ENCODE assay signal across 8 cellular contexts in the genomic region with DNA sequence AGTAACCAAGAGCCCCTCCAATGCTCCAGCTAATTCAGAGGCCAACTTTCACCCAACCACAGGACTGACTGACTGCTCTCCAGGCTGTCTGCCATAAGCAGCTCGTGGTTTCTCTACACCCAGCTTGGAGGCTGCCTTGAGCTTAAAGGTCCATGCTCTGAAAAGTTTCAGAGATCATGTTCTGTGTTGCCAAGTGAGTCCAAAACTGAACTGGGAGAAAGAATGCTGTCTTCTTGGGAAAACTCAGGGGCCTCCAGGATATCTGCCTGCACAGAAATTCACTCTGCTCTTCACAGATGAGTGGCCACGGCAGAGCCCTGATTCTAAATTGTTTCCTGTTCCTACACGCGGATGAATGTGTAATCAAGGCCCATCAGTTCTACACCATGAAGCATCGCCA. TPM values are rescaled to one million over a fixed set of nuclear protein-coding genes. Genes with fewer than 3 reads are reported as not detected.
A peak's percentile ranks its signal among the peaks of the same experiment; 100 is the strongest.
DNase-seq lines count a peak whose midpoint lies in the region; ATAC-seq, FAIRE-seq and TF ChIP-seq lines count a peak whose summit lies in the region.

No MANE protein-coding gene starts in this region.

- H3K4me3 ChIP-seq in Karpas-422 (ENCODE audit: low read length) = no peak overlapping the region

- H3K27me3 Mint-ChIP-seq in CD14-positive monocyte (ENCODE audit: low read depth in 3 of 3) (peaks cover 0 to 2% (median 0%) of the 10 kb centered on the region in 3 donors), chondrocyte (ENCODE audit: low read depth) (no peaks in the 10 kb centered on the region), natural killer cell (ENCODE audit: low read depth in 2 of 2) (no peaks in the 10 kb centered on the region)

- no peaks in the 10 kb centered on the region; the same call in 1 of the 2 replicates for H3K79me2 ChIP-seq in Karpas-422 (ENCODE audit: low read length)

- FAIRE-seq in D721Med (lab: Jason Lieb, UNC) = no peak

- H3K27ac ChIP-seq in Karpas-422 (ENCODE audit: low read length) = peak overlapping the region; percentile 23

- H3K27ac Mint-ChIP-seq in CD14-positive monocyte = peak overlapping the region in 5 of 7 donors; percentile 83 to 99 (median 98)
- peak overlapping the region; percentile 55 for H3K27ac Mint-ChIP-seq in chondrocyte (ENCODE audit: unreplicated experiment)
- H3K27ac Mint-ChIP-seq in natural killer cell = peak overlapping the region; percentile 98 to 99

- no peaks in the 10 kb centered on the region for H3K27me3 ChIP-seq in Karpas-422 (ENCODE audit: low read length)

- peaks cover 5% of the 10 kb centered on the region in 2 donors for H3K36me3 Mint-ChIP-seq in CD14-positive monocyte
- H3K36me3 Mint-ChIP-seq in chondrocyte (ENCODE audit: low read depth) = peaks cover 3% of the 10 kb centered on the region
- H3K36me3 Mint-ChIP-seq in natural killer cell = no peaks in the 10 kb centered on the region

- peaks cover 66% of the 10 kb centered on the region for H3K4me1 ChIP-seq in Karpas-422 (ENCODE audit: low read length)

- ATAC-seq in natural killer cell (peak in 2 of 3 donors; percentile 14 to 18), HG02852 (IDR thresholded peaks at IDR 0.05; ENCODE audit: unreplicated experiment) (no peak)

- H3K4me2 ChIP-seq in Karpas-422 (ENCODE audit: low read depth, low read length, poor library complexity, severe bottlenecking) = peak overlapping the region; percentile 21

- H3K4me3 Mint-ChIP-seq in CD14-positive monocyte (peak overlapping the region in 1 of 2 donors; percentile 30), chondrocyte (ENCODE audit: unreplicated experiment) (no peak overlapping the region), natural killer cell (peak overlapping the region; percentile 89)

- H4K20me1 ChIP-seq in Karpas-422 (ENCODE audit: insufficient read depth, low read depth, low read length) = no peaks in the 10 kb centered on the region

- H3K9ac ChIP-seq in Karpas-422 (ENCODE audit: low read length) = no peak overlapping the region; the same call in 1 of the 2 replicates

- intact Hi-C loops in CD14-positive monocyte (cut with micrococcal nuclease) (loop anchor here in 1 of 2 donors (10.0 kb wide), 1 partner anchor 633 kb away; no protein-coding TSS in a partner anchor), natural killer cell (cut with micrococcal nuclease) (loop anchor here (2.0 to 5.0 kb wide), 2 partner anchors 487 to 640 kb away; no protein-coding TSS in a partner anchor)

- no peaks in the 10 kb centered on the region for H3K9me2 ChIP-seq in Karpas-422 (replicated peaks; ENCODE audit: insufficient read depth, low read length)

- peaks cover 60% of the 10 kb centered on the region for H3K4me1 Mint-ChIP-seq in CD14-positive monocyte
- peaks cover 62% of the 10 kb centered on the region for H3K4me1 Mint-ChIP-seq in chondrocyte (ENCODE audit: low read depth)
- H3K4me1 Mint-ChIP-seq in natural killer cell = peaks cover 69 to 78% of the 10 kb centered on the region in 2 donors

- DNase-seq in CD14-positive monocyte (ENCODE audit: low spot score) (no peak), Karpas-422 (peak; percentile 63), chondrocyte (ENCODE audit: low spot score) (no peak), natural killer cell (no peak), GM13976 (ENCODE audit: low spot score) (no peak), D721Med (ENCODE audit: insufficient read length, low spot score) (no peak), GM13977 (ENCODE audit: low spot score) (no peak)

- H3K9me3 Mint-ChIP-seq in CD14-positive monocyte (peaks cover 0 to 3% (median 0%) of the 10 kb centered on the region in 7 donors), chondrocyte (ENCODE audit: low read depth) (no peaks in the 10 kb centered on the region), natural killer cell (no peaks in the 10 kb centered on the region)

- TF ChIP-seq CTCF in CD14-positive monocyte (IDR thresholded peaks at IDR 0.05) (no peak), chondrocyte (IDR thresholded peaks at IDR 0.05) (no peak), natural killer cell (IDR thresholded peaks at IDR 0.05) (no peak), GM13976 (IDR thresholded peaks at IDR 0.05; ENCODE audit: borderline replicate concordance, control extremely low read depth, extremely low read depth, insufficient read depth, missing control alignments) (no peak), D721Med (IDR thresholded peaks at IDR 0.05; ENCODE audit: insufficient read depth, missing control alignments) (no peak), GM13977 (IDR thresholded peaks at IDR 0.05; ENCODE audit: extremely low read depth, insufficient read depth, missing control alignments) (no peak)

- in situ Hi-C loops in GM13976 (cut with MboI; ENCODE audit: low sequenced_read_pairs, unreplicated experiment) = loop anchor here (25.0 kb wide), 1 partner anchor 100 kb away; no protein-coding TSS in a partner anchor
- in situ Hi-C loops in GM13977 (cut with MboI; ENCODE audit: low pct_unique_long_range_greater_than_20kb, low sequenced_read_pairs, unreplicated experiment) = no loop called here

- H3K9me3 ChIP-seq in Karpas-422 (ENCODE audit: low read length) = no peaks in the 10 kb centered on the region

- H2AFZ ChIP-seq in Karpas-422 (ENCODE audit: low read length) = no peak overlapping the region

- H3K36me3 ChIP-seq in Karpas-422 (ENCODE audit: insufficient read depth, low read length) = no peaks in the 10 kb centered on the region

RNA-seq across cellular contexts. Expression of gene LPIN2, which starts 51.1 kb away (rescaled TPM):
- 10 to 100 TPM in 1 of 2 donors, 1 to 10 TPM in 1; 9.3 to 10.3 TPM for polyA plus RNA-seq in CD14-positive monocyte
- 8.5 and 13.7 TPM in 2 replicates for total RNA-seq in Karpas-422 (2014; rRNA removed; shearing (Covaris generic); ENCODE audit: low replicate concordance)
- total RNA-seq in chondrocyte = 30.3 to 38.7 TPM (median 38.6 TPM) in 3 replicates
- 10 to 100 TPM; 32.9 to 58.8 (median 57.1) TPM for total RNA-seq in natural killer cell
